In genomic region chr16:981695-982151, GRCh38 we compare ENCODE assay signal across 8 cellular contexts. TPM values are rescaled to one million over a fixed set of nuclear protein-coding genes. Genes with fewer than 3 reads are reported as not detected.
DNase-seq lines count a peak whose midpoint lies in the region; ATAC-seq, FAIRE-seq and TF ChIP-seq lines count a peak whose summit lies in the region.

Gene SOX8, plus strand, starts transcription at chr16:981770. Its CDS starts 153 bp downstream, at chr16:981923.

- H3K27ac Mint-ChIP-seq in activated CD8-positive, alpha-beta T cell treated with anti-CD3 and anti-CD28 coated beads for 36 hours, result no peak within 1 kb of the TSS

- no peaks in the 10 kb centered on the region for H3K9me2 ChIP-seq in HCT116 (ENCODE audit: insufficient read depth)

- ATAC-seq in HCT116 (peak; percentile 37), GM21737 (IDR thresholded peaks at IDR 0.05; ENCODE audit: unreplicated experiment) (no peak), HG03457 (IDR thresholded peaks at IDR 0.05; ENCODE audit: unreplicated experiment) (no peak)
- no peak for ATAC-seq in activated CD8-positive, alpha-beta T cell treated with anti-CD3 and anti-CD28 coated beads for 36 hours

- RAD21 ChIA-PET in HCT116 (lab: Charles Lee; ENCODE audit: low non-redundant PET in 1 of 2, low total read pairs in 2 of 2, uncharacterized antibody in 2 of 2, unreplicated experiment in 2 of 2), result interaction anchor here in 1 of 2 experiments (0.7 to 1.0 kb wide), 2 partner anchors 55 to 191 kb away, joined by 3 read pairs; no protein-coding TSS in a partner anchor

- H3K4me3 Mint-ChIP-seq in activated CD8-positive, alpha-beta T cell treated with anti-CD3 and anti-CD28 coated beads for 36 hours, result peak within 1 kb of the TSS; percentile 74

- TF ChIP-seq RAD21 in HCT116 (IDR thresholded peaks at IDR 0.05; ENCODE audit: low read depth), result no peak

- peaks cover 0 to 8% of the 10 kb centered on the region in 2 experiments; a peak in 1 of 4 replicates for H3K4me1 ChIP-seq in HCT116 (ENCODE audit: control insufficient read depth in 1 of 2, insufficient read depth in 2 of 2, low read length in 2 of 2)
- H3K4me1 ChIP-seq in small intestine (ENCODE audit: control insufficient read depth in 2 of 2, insufficient read depth in 1 of 2, low read depth in 1 of 2, low read length in 1 of 2), result no peaks in the 10 kb centered on the region

- no peak for FAIRE-seq in small intestine (lab: Jason Lieb, UNC)

- H3K27me3 Mint-ChIP-seq in activated CD8-positive, alpha-beta T cell treated with anti-CD3 and anti-CD28 coated beads for 36 hours, result peaks cover 5% of the 10 kb centered on the region

- intact Hi-C loops in HCT116 (cut with micrococcal nuclease), result no loop called here
- intact Hi-C loops in activated CD8-positive, alpha-beta T cell treated with anti-CD3 and anti-CD28 coated beads for 36 hours (cut with micrococcal nuclease), result no loop called here

- H3K27ac ChIP-seq in HCT116 (ENCODE audit: low read depth, low read length), result peak within 1 kb of the TSS; percentile 59; the same call in 1 of the 2 replicates
- H3K27ac ChIP-seq in small intestine (ENCODE audit: low read depth in 1 of 2, low read length in 1 of 2), result no peak within 1 kb of the TSS

- CTCF ChIA-PET in HCT116 (lab: Charles Lee), result no interaction called here
- CTCF ChIA-PET in activated CD8-positive, alpha-beta T cell treated with anti-CD3 and anti-CD28 coated beads for 36 hours (lab: Charles Lee), result interaction anchor here (0.8 to 1.9 kb wide), 3 partner anchors 13 to 18 kb away, joined by 3 to 6 read pairs (median 3); no protein-coding TSS in a partner anchor

- WGBS in small intestine, 3 donors, result 1% methylated on average over 28 to 80 of the region's 80 CpGs

- TF ChIP-seq CTCF in HCT116 (IDR thresholded peaks at IDR 0.05 in 2 of 3, conservative IDR thresholded peaks at IDR 0.05 in 1 of 3; ENCODE audit: borderline replicate concordance in 1 of 3, insufficient read depth in 1 of 3, low read depth in 2 of 3, low read length in 2 of 3), result no peak
- TF ChIP-seq CTCF in activated CD8-positive, alpha-beta T cell treated with anti-CD3 and anti-CD28 coated beads for 36 hours (IDR thresholded peaks at IDR 0.05), result no peak

- BruUV-seq in HCT116 (replicated peaks; lab: Mats Ljungman, UMichigan), result no TSS peak

- H3K36me3 Mint-ChIP-seq in activated CD8-positive, alpha-beta T cell treated with anti-CD3 and anti-CD28 coated beads for 36 hours (ENCODE audit: low read depth), result no peaks in the 10 kb centered on the region

- H3K27me3 ChIP-seq in HCT116 (ENCODE audit: insufficient read depth, low read length), result no peaks in the 10 kb centered on the region
- peaks cover 10 to 22% of the 10 kb centered on the region in 2 donors for H3K27me3 ChIP-seq in small intestine (ENCODE audit: control insufficient read depth in 2 of 2, insufficient read depth in 2 of 2, low read length in 2 of 2)

- TF ChIP-seq POLR2A in HCT116 (IDR thresholded peaks at IDR 0.05; ENCODE audit: borderline replicate concordance, extremely low read depth, insufficient read depth, insufficient read length), result no peak

- H3K4me1 Mint-ChIP-seq in activated CD8-positive, alpha-beta T cell treated with anti-CD3 and anti-CD28 coated beads for 36 hours (ENCODE audit: low read depth), result peaks cover 10% of the 10 kb centered on the region

- H3K36me3 ChIP-seq in HCT116 (ENCODE audit: control insufficient read depth in 1 of 2, insufficient read depth in 2 of 2, low read length in 2 of 2), result no peaks in the 10 kb centered on the region
- H3K36me3 ChIP-seq in small intestine (ENCODE audit: control insufficient read depth in 2 of 2, insufficient read depth in 2 of 2, low read length in 2 of 2), result no peaks in the 10 kb centered on the region

- H2AFZ ChIP-seq in HCT116 (ENCODE audit: low read depth, low read length, poor library complexity, severe bottlenecking), result no peak within 1 kb of the TSS

- no peaks in the 10 kb centered on the region for H3K9me3 Mint-ChIP-seq in activated CD8-positive, alpha-beta T cell treated with anti-CD3 and anti-CD28 coated beads for 36 hours

- no peak for DNase-seq in HCT116 (ENCODE audit: low read depth, low spot score)
- no peak for DNase-seq in activated CD8-positive, alpha-beta T cell treated with anti-CD3 and anti-CD28 coated beads for 36 hours
- DNase-seq in small intestine, result no peak
- DNase-seq in islet precursor cell, result no peak
- no peak for DNase-seq in HuH-7 (ENCODE audit: low spot score)

- POLR2A ChIA-PET in HCT116 (lab: Charles Lee), result interaction anchor here (0.8 kb wide), 1 partner anchor 17 kb away, joined by 4 read pairs; no protein-coding TSS in a partner anchor
- POLR2A ChIA-PET in activated CD8-positive, alpha-beta T cell treated with anti-CD3 and anti-CD28 coated beads for 36 hours (lab: Charles Lee), result interaction anchor here (0.7 to 4.7 kb wide), 7 partner anchors 11 to 22 kb away, joined by 3 to 30 read pairs (median 5); partner anchors contain the start of gene LMF1

- no peaks in the 10 kb centered on the region for H4K20me1 ChIP-seq in HCT116 (ENCODE audit: insufficient read depth)

- H3K4me3 ChIP-seq in HCT116 (replicated peaks in 1 of 2; ENCODE audit: low read depth in 1 of 2, low read length in 2 of 2), result peak within 1 kb of the TSS; percentile 47 to 66
- peak within 1 kb of the TSS; percentile 47 for H3K4me3 ChIP-seq in iPS-11a (ENCODE audit: low read depth, low read length)
- peak within 1 kb of the TSS; percentile 44 to 56 for H3K4me3 ChIP-seq in small intestine (ENCODE audit: low read depth in 1 of 2, low read length in 2 of 2)

- no peaks in the 10 kb centered on the region for H3K79me2 ChIP-seq in HCT116 (ENCODE audit: insufficient read depth, low read length)

- H3K9me3 ChIP-seq in HCT116 (ENCODE audit: control insufficient read depth in 1 of 2, insufficient read depth in 1 of 2, low read depth in 1 of 2, low read length in 2 of 2) (no peaks in the 10 kb centered on the region), small intestine (ENCODE audit: control insufficient read depth, low read depth) (no peaks in the 10 kb centered on the region)

- H3K4me2 ChIP-seq in HCT116 (ENCODE audit: low read length), result peak within 1 kb of the TSS; percentile 86

- H3K9ac ChIP-seq in HCT116 (ENCODE audit: low read length), result peak within 1 kb of the TSS; percentile 48

TF ChIP-seq in HCT116, 20 proteins besides CTCF, POLR2A, EP300 and RAD21:
- TF ChIP-seq ZFX (IDR thresholded peaks at IDR 0.05) (peak; percentile 20; the same call in 1 of the 2 replicates), REST (IDR thresholded peaks at IDR 0.05; ENCODE audit: low read depth) (no peak), EGR1 (IDR thresholded peaks at IDR 0.05; ENCODE audit: low read depth) (no peak), EZH2phosphoT487 (IDR thresholded peaks at IDR 0.05; ENCODE audit: borderline replicate concordance) (no peak), MAX (IDR thresholded peaks at IDR 0.05) (peak; percentile 8; the same call in 1 of the 2 replicates)

RNA-seq across cellular contexts. Expression of gene SOX8, which starts in this region (rescaled TPM):
- 5.2 TPM for total RNA-seq in HCT116 (2021; ENCODE audit: unreplicated experiment)
- 3.1 and 3.8 TPM in 2 replicates for polyA plus RNA-seq in HCT116 (2012)
- total RNA-seq in activated CD8-positive, alpha-beta T cell treated with anti-CD3 and anti-CD28 coated beads for 36 hours, result 1 to 10 TPM; 1.6 to 2.1 TPM
- 1 to 10 TPM in 1 of 3 donors, under 1 TPM in 1, not detected in 1; 0.27 to 1.0 TPM for polyA plus RNA-seq in small intestine
